Comparison of ENCODE assay signal across 36 cellular contexts in the genomic region with DNA sequence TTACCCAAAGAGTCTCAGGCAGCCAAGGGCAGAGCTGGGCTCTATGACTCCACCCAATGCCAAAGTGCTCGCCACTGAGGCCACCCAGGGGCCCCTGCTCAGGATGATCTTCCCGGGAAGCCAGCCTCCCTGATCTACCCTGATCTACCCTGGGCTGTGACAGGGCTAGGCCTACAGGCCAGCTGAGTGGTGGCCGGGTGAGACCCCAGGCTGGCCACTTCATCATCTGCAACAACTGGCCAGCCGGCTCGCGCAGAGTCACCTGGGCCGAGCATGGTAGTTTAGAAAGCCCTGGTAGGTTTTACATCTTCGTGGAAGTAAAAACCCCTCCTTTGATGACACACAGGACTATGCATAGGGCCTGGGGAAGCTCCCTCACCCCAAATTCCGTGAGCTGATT.
"Had no signal": no experiment of that assay in that cellular context is flagged by ENCODE, and none has a peak within 500 bp of the region (broad histone marks: within the 10 kb centered on the region; RNA-seq: fewer than 3 reads in every experiment).

No MANE protein-coding gene starts in this region.

- H3K4me3 ChIP-seq: adrenal gland, body of pancreas, breast epithelium had no signal

- ATAC-seq: activated CD8-positive, alpha-beta T cell treated with anti-CD3 and anti-CD28 coated beads for 36 hours; activated naive CD4-positive, alpha-beta T cell treated with anti-CD3 and anti-CD28 coated beads, Interleukin-2, amount 50 U/mL, for 72 hours; activated T-cell treated with anti-CD3 and anti-CD28 coated beads, Interleukin-2, amount 50 U/mL, for 4 hours; activated T-cell treated with anti-CD3 and anti-CD28 coated beads, Interleukin-2, amount 50 U/mL, for 72 hours; activated T-helper 17 cell treated with anti-CD3 and anti-CD28 coated beads, Interleukin-2, amount 50 U/mL, for 72 hours; body of pancreas had no signal

- H3K27me3 Mint-ChIP-seq: activated B cell treated with CpG ODN at 0.5 μM for 24 hours; activated CD4-positive, alpha-beta memory T cell treated with anti-CD3 and anti-CD28 coated beads for 36 hours; activated CD4-positive, alpha-beta T cell treated with anti-CD3 and anti-CD28 coated beads, Interleukin-2, amount 10 ng/mL, durations not matched to agents 24 days and 14 days; activated CD8-positive, alpha-beta T cell treated with anti-CD3 and anti-CD28 coated beads for 36 hours; activated naive CD8-positive, alpha-beta T cell treated with anti-CD3 and anti-CD28 coated beads for 36 hours; activated T-helper 17 cell treated with anti-CD3 and anti-CD28 coated beads, Interleukin-2, amount 50 U/mL, for 72 hours had no signal

- H3K27me3 ChIP-seq: adrenal gland, body of pancreas, brain microvascular endothelial cell, breast epithelium had no signal

- H3K36me3 ChIP-seq: adrenal gland, brain microvascular endothelial cell, breast epithelium had no signal

- H3K27ac ChIP-seq: adrenal gland, body of pancreas, brain microvascular endothelial cell, breast epithelium, VCaP had no signal

- H3K36me3 Mint-ChIP-seq: activated CD4-positive, alpha-beta memory T cell treated with anti-CD3 and anti-CD28 coated beads for 36 hours; activated naive CD4-positive, alpha-beta T cell treated with anti-CD3 and anti-CD28 coated beads, Interleukin-2, amount 50 U/mL, for 72 hours; activated naive CD8-positive, alpha-beta T cell treated with anti-CD3 and anti-CD28 coated beads for 36 hours had no signal

- H3K9me3 Mint-ChIP-seq: activated B cell treated with CpG ODN at 0.5 μM for 24 hours; activated CD4-positive, alpha-beta memory T cell treated with anti-CD3 and anti-CD28 coated beads for 36 hours; activated CD4-positive, alpha-beta T cell treated with anti-CD3 and anti-CD28 coated beads, Interleukin-2, amount 10 ng/mL, durations not matched to agents 24 days and 14 days; activated CD8-positive, alpha-beta T cell treated with anti-CD3 and anti-CD28 coated beads for 36 hours; activated naive CD4-positive, alpha-beta T cell treated with anti-CD3 and anti-CD28 coated beads for 36 hours; activated naive CD4-positive, alpha-beta T cell treated with anti-CD3 and anti-CD28 coated beads, Interleukin-2, amount 50 U/mL, for 72 hours; activated naive CD8-positive, alpha-beta T cell treated with anti-CD3 and anti-CD28 coated beads for 36 hours; activated T-cell treated with anti-CD3 and anti-CD28 coated beads, Interleukin-2, amount 50 U/mL, for 4 hours; activated T-cell treated with anti-CD3 and anti-CD28 coated beads, Interleukin-2, amount 50 U/mL, for 72 hours; activated T-helper 1 cell treated with anti-CD3 and anti-CD28 coated beads, Interleukin-12 subunit alpha, Interleukin-12 subunit beta, Interleukin-2, Interleukin-4 antibody, amounts not matched to agents 30 ng/mL and 10 ng/mL and 1 ng/mL, durations not matched to agents 14 hours and 24 hours and 36 hours; activated T-helper 17 cell treated with anti-CD3 and anti-CD28 coated beads, Interleukin-2, amount 50 U/mL, for 72 hours; central memory CD8-positive, alpha-beta T cell; T-helper 1 cell treated with Interleukin-12 subunit alpha and Interleukin-12 subunit beta and Interleukin-4 antibody, amounts not matched to agents 30 μg/mL and 1 μg/mL, for 36 hours; T-helper 2 cell treated with Interferon-gamma antibody and Interleukin-4, amounts not matched to agents 5 μg/mL and 100 μg/mL, for 36 hours had no signal

- H3K4me1 ChIP-seq: body of pancreas had no signal

- H3K4me3 Mint-ChIP-seq: activated B cell treated with CpG ODN at 0.5 μM for 24 hours; activated CD4-positive, alpha-beta memory T cell treated with anti-CD3 and anti-CD28 coated beads for 36 hours; activated CD4-positive, alpha-beta T cell treated with anti-CD3 and anti-CD28 coated beads, Interleukin-2, amount 10 ng/mL, durations not matched to agents 24 days and 14 days; activated CD8-positive, alpha-beta T cell treated with anti-CD3 and anti-CD28 coated beads for 36 hours; activated naive CD4-positive, alpha-beta T cell treated with anti-CD3 and anti-CD28 coated beads for 36 hours; activated naive CD8-positive, alpha-beta T cell treated with anti-CD3 and anti-CD28 coated beads for 36 hours; activated T-cell treated with anti-CD3 and anti-CD28 coated beads, Interleukin-2, amount 50 U/mL, for 4 hours; activated T-cell treated with anti-CD3 and anti-CD28 coated beads, Interleukin-2, amount 50 U/mL, for 72 hours; activated T-helper 1 cell treated with anti-CD3 and anti-CD28 coated beads, Interleukin-12 subunit alpha, Interleukin-12 subunit beta, Interleukin-2, Interleukin-4 antibody, amounts not matched to agents 30 ng/mL and 10 ng/mL and 1 ng/mL, durations not matched to agents 14 hours and 24 hours and 36 hours; activated T-helper 17 cell treated with anti-CD3 and anti-CD28 coated beads, Interleukin-2, amount 50 U/mL, for 72 hours; central memory CD8-positive, alpha-beta T cell; T-helper 1 cell treated with Interleukin-12 subunit alpha and Interleukin-12 subunit beta and Interleukin-4 antibody, amounts not matched to agents 30 μg/mL and 1 μg/mL, for 36 hours; T-helper 2 cell treated with Interferon-gamma antibody and Interleukin-4, amounts not matched to agents 5 μg/mL and 100 μg/mL, for 36 hours had no signal

- H3K4me1 Mint-ChIP-seq: activated T-helper 17 cell treated with anti-CD3 and anti-CD28 coated beads, Interleukin-2, amount 50 U/mL, for 72 hours had no signal

- DNase-seq: activated B cell treated with CpG ODN at 0.5 μM for 24 hours; activated CD4-positive, alpha-beta memory T cell treated with anti-CD3 and anti-CD28 coated beads for 36 hours; activated CD4-positive, alpha-beta T cell treated with anti-CD3 and anti-CD28 coated beads for 4 hours; activated CD4-positive, alpha-beta T cell treated with anti-CD3 and anti-CD28 coated beads, Interleukin-2, amount 10 ng/mL, durations not matched to agents 24 days and 14 days; activated CD4-positive, alpha-beta T cell treated with anti-CD3 and anti-CD28 coated beads, Interleukin-2, amount 50 U/mL, for 1 hour; activated CD4-positive, alpha-beta T cell treated with anti-CD3 and anti-CD28 coated beads, Interleukin-2, amount 50 U/mL, for 4 hours; activated CD4-positive, CD25-positive, alpha-beta regulatory T cell treated with anti-CD3 and anti-CD28 coated beads, Interleukin-2, amount 50 U/mL, for 72 hours; activated CD8-positive, alpha-beta memory T cell treated with anti-CD3 and anti-CD28 coated beads, Interleukin-2, amount 50 U/mL, for 4 hours; activated CD8-positive, alpha-beta T cell treated with anti-CD3 and anti-CD28 coated beads for 36 hours; activated effector memory CD4-positive, alpha-beta T cell treated with anti-CD3 and anti-CD28 coated beads, Interleukin-2, amount 50 U/mL, for 16 hours; activated gamma-delta T cell treated with Interleukin-2 at 50 U/mL for 16 hours; activated naive CD4-positive, alpha-beta T cell; activated naive CD4-positive, alpha-beta T cell treated with anti-CD3 and anti-CD28 coated beads for 36 hours; activated naive CD4-positive, alpha-beta T cell treated with anti-CD3 and anti-CD28 coated beads, Interleukin-2, amount 50 U/mL, for 16 hours; activated naive CD8-positive, alpha-beta T cell treated with anti-CD3 and anti-CD28 coated beads for 36 hours; activated T-cell treated with anti-CD3 and anti-CD28 coated beads for 4 hours; activated T-cell treated with anti-CD3 and anti-CD28 coated beads, Interleukin-2, amount 50 U/mL, for 1 hour; activated T-cell treated with anti-CD3 and anti-CD28 coated beads, Interleukin-2, amount 50 U/mL, for 4 hours; activated T-cell treated with anti-CD3 and anti-CD28 coated beads, Interleukin-2, amount 50 U/mL, for 72 hours; adrenal gland; amniotic stem cell; aorta; body of pancreas; brain microvascular endothelial cell; cerebellar nuclear complex; T-helper 1 cell; T-helper 2 cell; T-helper 9 cell had no signal

- H3K27ac Mint-ChIP-seq: activated B cell treated with CpG ODN at 0.5 μM for 24 hours; activated CD4-positive, alpha-beta memory T cell treated with anti-CD3 and anti-CD28 coated beads for 36 hours; activated CD4-positive, alpha-beta T cell treated with anti-CD3 and anti-CD28 coated beads, Interleukin-2, amount 10 ng/mL, durations not matched to agents 24 days and 14 days; activated CD8-positive, alpha-beta T cell treated with anti-CD3 and anti-CD28 coated beads for 36 hours; activated naive CD4-positive, alpha-beta T cell treated with anti-CD3 and anti-CD28 coated beads for 36 hours; activated naive CD4-positive, alpha-beta T cell treated with anti-CD3 and anti-CD28 coated beads, Interleukin-2, amount 50 U/mL, for 72 hours; activated naive CD8-positive, alpha-beta T cell treated with anti-CD3 and anti-CD28 coated beads for 36 hours; activated T-cell treated with anti-CD3 and anti-CD28 coated beads, Interleukin-2, amount 50 U/mL, for 72 hours; activated T-helper 1 cell treated with anti-CD3 and anti-CD28 coated beads, Interleukin-12 subunit alpha, Interleukin-12 subunit beta, Interleukin-2, Interleukin-4 antibody, amounts not matched to agents 30 ng/mL and 10 ng/mL and 1 ng/mL, durations not matched to agents 14 hours and 24 hours and 36 hours; T-helper 1 cell treated with Interleukin-12 subunit alpha and Interleukin-12 subunit beta and Interleukin-4 antibody, amounts not matched to agents 30 μg/mL and 1 μg/mL, for 36 hours; T-helper 2 cell treated with Interferon-gamma antibody and Interleukin-4, amounts not matched to agents 5 μg/mL and 100 μg/mL, for 36 hours had no signal

- H3K9me3 ChIP-seq: adrenal gland, body of pancreas, breast epithelium had no signal
